In genomic region chr5:181159286-181160143, GRCh38 we compare ENCODE assay signal across 8 cellular contexts. TPM values are rescaled to one million over a fixed set of nuclear protein-coding genes. Genes with fewer than 3 reads are reported as not detected.
DNase-seq lines count a peak whose midpoint lies in the region; ATAC-seq, FAIRE-seq and TF ChIP-seq lines count a peak whose summit lies in the region.

No MANE protein-coding gene starts in this region.

- H3K4me2 ChIP-seq in A549 (peak overlapping the region; percentile 91), keratinocyte (ENCODE audit: control insufficient read depth, extremely low read depth, insufficient read depth, low read depth, low read length) (no peak overlapping the region)

- dilution Hi-C loops in keratinocyte (cut with MboI; ENCODE audit: extremely low pct_ligation_motif_present, low sequenced_read_pairs), result no loop called here

- H3K27ac ChIP-seq in A549 (peak overlapping the region; percentile 90 to 99), WERI-Rb-1 (no peak overlapping the region), keratinocyte (ENCODE audit: control insufficient read depth, insufficient read depth, low read length) (peak overlapping the region; percentile 66)

- H3K9me1 ChIP-seq in keratinocyte (ENCODE audit: control insufficient read depth, extremely low read depth, insufficient read depth, low read length), result no peaks in the 10 kb centered on the region

- 44% methylated on average over 20 of the region's 20 CpGs for WGBS in A549 (ENCODE audit: missing lambda C conversion rate)

- H3K27me3 ChIP-seq in WERI-Rb-1 (ENCODE audit: insufficient read depth, low read depth, severe bottlenecking), result no peaks in the 10 kb centered on the region
- no peaks in the 10 kb centered on the region for H3K27me3 ChIP-seq in keratinocyte (ENCODE audit: control insufficient read depth, extremely low read depth, insufficient read depth, low read length)

- peak; percentile 91 for TF ChIP-seq CTCF in A549 (IDR thresholded peaks at IDR 0.05)
- peak; percentile 75 for TF ChIP-seq CTCF in WERI-Rb-1 (IDR thresholded peaks at IDR 0.05; ENCODE audit: low read depth, low read length)
- TF ChIP-seq CTCF in keratinocyte (optimal IDR thresholded peaks at IDR 0.05 in 1 of 3, IDR thresholded peaks at IDR 0.05 in 1 of 3, conservative IDR thresholded peaks at IDR 0.05 in 1 of 3; ENCODE audit: extremely low read depth in 1 of 3, insufficient read depth in 2 of 3, low read length in 3 of 3), result peak; percentile 86 to 93 (median 91)

- ATAC-seq in A549 (peak; percentile 78 to 90), GM18517 (IDR thresholded peaks at IDR 0.05; ENCODE audit: unreplicated experiment) (peak; percentile 65), HG03066 (IDR thresholded peaks at IDR 0.05; ENCODE audit: low read depth, unreplicated experiment) (peak; percentile 78)

- no peak for TF ChIP-seq POLR2A in A549 (IDR thresholded peaks at IDR 0.05; ENCODE audit: low read length)

- CTCF ChIA-PET in A549 (lab: Yijun Ruan, JAX), result interaction anchor here (0.6 to 2.7 kb wide), 30 partner anchors 9 to 396 kb away, joined by 3 to 15 read pairs (median 5); partner anchors contain the start of gene OR2V2

- H3K4me3 ChIP-seq in A549 (no peak overlapping the region; the same call in 2 of the 3 replicates), WERI-Rb-1 (ENCODE audit: low read depth, low read length) (no peak overlapping the region), keratinocyte (ENCODE audit: control insufficient read depth in 2 of 3, extremely low read depth in 1 of 3, insufficient read depth in 2 of 3, low read depth in 1 of 3, low read length in 3 of 3) (no peak overlapping the region)

- H2AFZ ChIP-seq in keratinocyte (ENCODE audit: control insufficient read depth, low read length), result no peak overlapping the region

- H3K36me3 ChIP-seq in WERI-Rb-1, result no peaks in the 10 kb centered on the region
- no peaks in the 10 kb centered on the region for H3K36me3 ChIP-seq in keratinocyte (ENCODE audit: control insufficient read depth in 2 of 2, extremely low read depth in 1 of 2, insufficient read depth in 2 of 2, low read length in 2 of 2)

- H3K4me1 ChIP-seq in A549 (peaks cover 22% of the 10 kb centered on the region), keratinocyte (ENCODE audit: control insufficient read depth, extremely low read depth, insufficient read depth, low read length) (peaks cover 12% of the 10 kb centered on the region)

- in situ Hi-C loops in T47D (cut with HindIII; ENCODE audit: low pct_unique_long_range_greater_than_20kb, low sequenced_read_pairs), result no loop called here

- no peak for TF ChIP-seq EP300 in A549 (IDR thresholded peaks at IDR 0.05)

- POLR2A ChIA-PET in A549 (lab: Yijun Ruan, JAX), result no interaction called here

- peak; percentile 18 for FAIRE-seq in A549 (lab: Jason Lieb, UNC)
- FAIRE-seq in keratinocyte (lab: Jason Lieb, UNC), result peak; percentile 76

- H3K9ac ChIP-seq in keratinocyte (ENCODE audit: control insufficient read depth, extremely low read depth, insufficient read depth, low read length), result peak overlapping the region; percentile 58

- H4K20me1 ChIP-seq in keratinocyte (ENCODE audit: control insufficient read depth, extremely low read depth, insufficient read depth, low read length), result no peaks in the 10 kb centered on the region

- no peaks in the 10 kb centered on the region for H3K9me3 ChIP-seq in A549
- H3K9me3 ChIP-seq in WERI-Rb-1 (ENCODE audit: severe bottlenecking), result no peaks in the 10 kb centered on the region
- H3K9me3 ChIP-seq in keratinocyte (ENCODE audit: control insufficient read depth, low read depth, low read length), result no peaks in the 10 kb centered on the region

- peak; percentile 90 to 91 for TF ChIP-seq RAD21 in A549 (conservative IDR thresholded peaks at IDR 0.05 in 1 of 2, IDR thresholded peaks at IDR 0.05 in 1 of 2)

- DNase-seq in A549 (ENCODE audit: low read depth in 1 of 2, low spot score in 1 of 2) (peak; percentile 87 to 91), NCI-H2171 (lab: John Stamatoyannopoulos, UW) (peak; percentile 24), WERI-Rb-1 (peak; percentile 75), T47D (ENCODE audit: low read depth in 1 of 2, low spot score in 1 of 2) (peak; percentile 87 to 92), keratinocyte (ENCODE audit: low read depth, low spot score) (no peak)
- DNase-seq in stimulated activated CD4-positive, alpha-beta T cell treated with anti-CD3 and anti-CD28 coated beads, Interleukin-1b, Interleukin-23, amount 100 ng/mL, for 48 hours, result peak; percentile 89

- no peaks in the 10 kb centered on the region for H3K79me2 ChIP-seq in keratinocyte (ENCODE audit: control insufficient read depth, insufficient read depth, low read length)

TF ChIP-seq in A549, 52 proteins besides CTCF, POLR2A, EP300 and RAD21:
- TF ChIP-seq POLR2AphosphoS2 (conservative IDR thresholded peaks at IDR 0.05; ENCODE audit: low read length) (no peak), SMC3 (IDR thresholded peaks at IDR 0.05) (peak; percentile 84), MAZ (IDR thresholded peaks at IDR 0.05; ENCODE audit: borderline replicate concordance, low read depth, low read length) (no peak), MAX (IDR thresholded peaks at IDR 0.05) (peak; percentile 63)
TF ChIP-seq in A549: peak in this region for 2.

RNA-seq across cellular contexts. Expression of gene OR2V2, which starts 12.1 kb away (rescaled TPM):
- not detected in 2 replicates for polyA plus RNA-seq in A549 (2011; rRNA removed)
- not detected in 2 replicates for polyA plus RNA-seq in A549 (2012; cell fraction: cytosol; rRNA removed)
- polyA plus RNA-seq in A549 (2012; cell fraction: nucleus; rRNA removed), result not detected in 2 replicates
- polyA plus RNA-seq in A549 (2017; fragmentation: RNase III; extraction: RNeasy Plus Mini Kit Qiagen cat#74134 plus additional on column Dnase treatment), result not detected in 3 replicates
- polyA minus RNA-seq in A549 (2011; rRNA and poly(A)+ RNA removed), result not detected in 2 replicates
- not detected in 3 replicates for polyA plus RNA-seq in keratinocyte
- not detected for polyA plus RNA-seq in keratinocyte (2011; ENCODE audit: low read depth)
- polyA plus RNA-seq in keratinocyte (2011; cell fraction: cytosol; rRNA removed), result not detected in 2 replicates
- not detected in 2 replicates for polyA plus RNA-seq in keratinocyte (2011; cell fraction: nucleus; rRNA removed)
- not detected in 2 replicates for polyA plus RNA-seq in keratinocyte (2012; ENCODE audit: low replicate concordance)
- not detected in 3 replicates for polyA minus RNA-seq in keratinocyte
- polyA minus RNA-seq in keratinocyte (2011; cell fraction: cytosol; rRNA and poly(A)+ RNA removed), result not detected
- not detected in 2 replicates for polyA minus RNA-seq in keratinocyte (2011; cell fraction: nucleus; rRNA and poly(A)+ RNA removed)

RNA-seq across cellular contexts. Expression of gene OR2V1, which starts 28.5 kb away (rescaled TPM):
- polyA plus RNA-seq in A549 (2011; rRNA removed) (not detected in 2 replicates), A549 (2017; fragmentation: RNase III; extraction: RNeasy Plus Mini Kit Qiagen cat#74134 plus additional on column Dnase treatment) (not detected in 3 replicates), keratinocyte (not detected in 3 replicates)
- not detected in 2 replicates for polyA plus RNA-seq in A549 (2012; cell fraction: cytosol; rRNA removed)
- polyA plus RNA-seq in A549 (2012; cell fraction: nucleus; rRNA removed), result not detected in 2 replicates
- polyA minus RNA-seq in A549 (2011; rRNA and poly(A)+ RNA removed), result not detected in 2 replicates
- not detected for polyA plus RNA-seq in keratinocyte (2011; ENCODE audit: low read depth)
- polyA plus RNA-seq in keratinocyte (2011; cell fraction: cytosol; rRNA removed), result not detected in 2 replicates
- polyA plus RNA-seq in keratinocyte (2011; cell fraction: nucleus; rRNA removed), result not detected in 2 replicates
- not detected in 2 replicates for polyA plus RNA-seq in keratinocyte (2012; ENCODE audit: low replicate concordance)
- polyA minus RNA-seq in keratinocyte, result not detected in 3 replicates
- polyA minus RNA-seq in keratinocyte (2011; cell fraction: cytosol; rRNA and poly(A)+ RNA removed), result not detected
- polyA minus RNA-seq in keratinocyte (2011; cell fraction: nucleus; rRNA and poly(A)+ RNA removed), result not detected in 2 replicates

RNA-seq across cellular contexts. Expression of gene TRIM7, which starts 45.5 kb away (rescaled TPM):
- polyA plus RNA-seq in A549 (2011; rRNA removed), result 20.4 and 30.7 TPM in 2 replicates
- 27.2 and 28.7 TPM in 2 replicates for polyA plus RNA-seq in A549 (2012; cell fraction: cytosol; rRNA removed)
- 20.4 and 25.4 TPM in 2 replicates for polyA plus RNA-seq in A549 (2012; cell fraction: nucleus; rRNA removed)
- polyA plus RNA-seq in A549 (2017; fragmentation: RNase III; extraction: RNeasy Plus Mini Kit Qiagen cat#74134 plus additional on column Dnase treatment), result 21.8 to 23.2 TPM (median 23.1 TPM) in 3 replicates
- 5.3 and 5.6 TPM in 2 replicates for polyA minus RNA-seq in A549 (2011; rRNA and poly(A)+ RNA removed)
- 21.7 to 27.6 TPM (median 22.4 TPM) in 3 replicates for polyA plus RNA-seq in keratinocyte
- polyA plus RNA-seq in keratinocyte (2011; ENCODE audit: low read depth), result 8.8 TPM
- 20.1 and 22.0 TPM in 2 replicates for polyA plus RNA-seq in keratinocyte (2011; cell fraction: cytosol; rRNA removed)
- polyA plus RNA-seq in keratinocyte (2011; cell fraction: nucleus; rRNA removed), result 28.5 and 29.7 TPM in 2 replicates
- 16.7 and 25.6 TPM in 2 replicates for polyA plus RNA-seq in keratinocyte (2012; ENCODE audit: low replicate concordance)
- 7.2 to 10.6 TPM (median 8.1 TPM) in 3 replicates for polyA minus RNA-seq in keratinocyte
- 15.7 TPM for polyA minus RNA-seq in keratinocyte (2011; cell fraction: cytosol; rRNA and poly(A)+ RNA removed)
- 7.7 and 9.9 TPM in 2 replicates for polyA minus RNA-seq in keratinocyte (2011; cell fraction: nucleus; rRNA and poly(A)+ RNA removed)
